Comparison of ENCODE assay signal across 8 cellular contexts in genomic region chr17:43006639-43007551, GRCh38. TPM values are rescaled to one million over a fixed set of nuclear protein-coding genes. Genes with fewer than 3 reads are reported as not detected.
DNase-seq lines count a peak whose midpoint lies in the region; ATAC-seq, FAIRE-seq and TF ChIP-seq lines count a peak whose summit lies in the region.

IFI35 (plus strand) TSS chr17:43006784; CDS start chr17:43006948, 164 bp downstream.

- H2AFZ ChIP-seq in OCI-LY3 (ENCODE audit: low read depth, low read length) = peak within 1 kb of the TSS; percentile 84; the same call in 1 of the 2 replicates
- H2AFZ ChIP-seq in endothelial cell of umbilical vein (ENCODE audit: low read depth, low read length) = peak within 1 kb of the TSS; percentile 85

- no peaks in the 10 kb centered on the region for H3K9me1 ChIP-seq in endothelial cell of umbilical vein (replicated peaks; ENCODE audit: control insufficient read depth, extremely low read depth, insufficient read depth, low read length)

- H3K4me1 ChIP-seq in OCI-LY3 (ENCODE audit: low read length) (peaks cover 7% of the 10 kb centered on the region), endothelial cell of umbilical vein (ENCODE audit: control insufficient read depth, extremely low read depth, insufficient read depth, low read length) (peaks cover 5% of the 10 kb centered on the region), mucosa of descending colon (ENCODE audit: low read depth) (peaks cover 24% of the 10 kb centered on the region)

- H3K36me3 ChIP-seq in OCI-LY3 (replicated peaks; ENCODE audit: low read depth, low read length) (peaks cover 14% of the 10 kb centered on the region), endothelial cell of umbilical vein (ENCODE audit: control insufficient read depth in 2 of 2, extremely low read depth in 1 of 2, insufficient read depth in 2 of 2, low read length in 2 of 2) (peaks cover 7 to 16% of the 10 kb centered on the region in 2 experiments), mucosa of descending colon (ENCODE audit: low read depth) (peaks cover 4% of the 10 kb centered on the region)

- TF ChIP-seq CTCF in OCI-LY3 (IDR thresholded peaks at IDR 0.05; ENCODE audit: low read depth, low read length) (peak; percentile 49), endothelial cell of umbilical vein (IDR thresholded peaks at IDR 0.05; ENCODE audit: extremely low read depth in 1 of 2, insufficient read depth in 1 of 2, low read depth in 1 of 2, low read length in 2 of 2) (peak; percentile 32 to 48), mucosa of descending colon (IDR thresholded peaks at IDR 0.05) (peak; percentile 29)

- ATAC-seq in HG03196 (IDR thresholded peaks at IDR 0.05; ENCODE audit: unreplicated experiment) (peak; percentile 83), mucosa of descending colon (peak; percentile 91)

- CTCF ChIA-PET in endothelial cell of umbilical vein (lab: Charles Lee) = interaction anchor here (0.6 to 2.8 kb wide), 7 partner anchors 9 to 332 kb away, joined by 3 to 23 read pairs (median 6); partner anchors contain the start of genes RPL27 and VAT1

- H3K4me3 ChIP-seq in OCI-LY3 (ENCODE audit: low read length) (peak within 1 kb of the TSS; percentile 80), endothelial cell of umbilical vein (replicated peaks in 1 of 3; ENCODE audit: insufficient read depth in 1 of 3, low read depth in 1 of 3, low read length in 3 of 3) (peak within 1 kb of the TSS; percentile 65 to 77 (median 65)), mucosa of descending colon (peak within 1 kb of the TSS; percentile 39)

- peak within 1 kb of the TSS; percentile 87 for H3K9ac ChIP-seq in OCI-LY3 (ENCODE audit: low read length)
- peak within 1 kb of the TSS; percentile 73 for H3K9ac ChIP-seq in endothelial cell of umbilical vein (replicated peaks; ENCODE audit: extremely low read depth, insufficient read depth, low read length)

- intact Hi-C loops in endothelial cell of umbilical vein (cut with micrococcal nuclease) (loop anchor here (2.0 kb wide), 1 partner anchor 14 kb away; no protein-coding TSS in a partner anchor), mucosa of descending colon (cut with DNase I, micrococcal nuclease) (no loop called here)

- dilution Hi-C loops in endothelial cell of umbilical vein (cut with MboI; ENCODE audit: extremely low pct_ligation_motif_present, low sequenced_read_pairs) = no loop called here

- H3K9me3 ChIP-seq in OCI-LY3 (ENCODE audit: insufficient read depth, low read length) (no peaks in the 10 kb centered on the region), endothelial cell of umbilical vein (replicated peaks; ENCODE audit: control insufficient read depth, insufficient read depth, low read length) (no peaks in the 10 kb centered on the region), mucosa of descending colon (no peaks in the 10 kb centered on the region)

- TSS peak; percentile 10 for BruUV-seq in endothelial cell of umbilical vein (replicated peaks; lab: Mats Ljungman, UMichigan)

- H3K79me2 ChIP-seq in OCI-LY3 (ENCODE audit: low read length) (no peaks in the 10 kb centered on the region), endothelial cell of umbilical vein (ENCODE audit: control insufficient read depth, insufficient read depth, low read length) (peaks cover 3% of the 10 kb centered on the region)

- FAIRE-seq in endothelial cell of umbilical vein (lab: Jason Lieb, UNC) = peak; percentile 86

- H3K27ac ChIP-seq in OCI-LY3 (ENCODE audit: low read length) (peak within 1 kb of the TSS; percentile 71), endothelial cell of umbilical vein (ENCODE audit: insufficient read depth, low read depth, low read length) (peak within 1 kb of the TSS; percentile 53)

- TF ChIP-seq POLR2A in endothelial cell of umbilical vein (IDR thresholded peaks at IDR 0.05; ENCODE audit: low read depth, low read length) = peak; percentile 61

- H3K27me3 ChIP-seq in OCI-LY3 (ENCODE audit: low read depth, low read length) = no peaks in the 10 kb centered on the region
- no peaks in the 10 kb centered on the region for H3K27me3 ChIP-seq in endothelial cell of umbilical vein (ENCODE audit: control insufficient read depth in 2 of 2, insufficient read depth in 2 of 2, low read length in 2 of 2)

- H3K4me2 ChIP-seq in OCI-LY3 (ENCODE audit: low read length) (peak within 1 kb of the TSS; percentile 88), endothelial cell of umbilical vein (ENCODE audit: insufficient read depth, low read length) (peak within 1 kb of the TSS; percentile 81)

- peak; percentile 17 to 61 (median 53) for DNase-seq in NCI-H1417 (lab: John Stamatoyannopoulos, UW)
- DNase-seq in NCI-H1417 treated with DMSO at 0.1 percent for 48 hours (lab: John Stamatoyannopoulos, UW) = no peak
- DNase-seq in activated T-cell treated with anti-CD3 and anti-CD28 coated beads for 1 hour (ENCODE audit: low read depth) = peak; percentile 79
- peak; percentile 90 for DNase-seq in endothelial cell of umbilical vein (ENCODE audit: low read depth, low spot score)
- peak; percentile 92 to 94 (median 93) for DNase-seq in mucosa of descending colon
- peak; percentile 74 to 75 for DNase-seq in stimulated activated CD8-positive, alpha-beta memory T cell treated with anti-CD3 and anti-CD28 coated beads, Interleukin-4, amount 100 ng/mL, for 4 hours (ENCODE audit: low read depth in 2 of 2, low spot score in 1 of 2)

- POLR2A ChIA-PET in endothelial cell of umbilical vein (lab: Charles Lee) = interaction anchor here (0.6 to 1.7 kb wide), 3 partner anchors 9 to 375 kb away, joined by 3 to 5 read pairs (median 4); partner anchors contain the start of gene RPL27

- H4K20me1 ChIP-seq in OCI-LY3 (ENCODE audit: insufficient read depth, low read length) (no peaks in the 10 kb centered on the region), endothelial cell of umbilical vein (replicated peaks; ENCODE audit: control insufficient read depth, extremely low read depth, insufficient read depth, low read length) (no peaks in the 10 kb centered on the region)

TF ChIP-seq in endothelial cell of umbilical vein, 7 proteins besides CTCF, POLR2A, EP300 and RAD21:
- TF ChIP-seq FOS (IDR thresholded peaks at IDR 0.05; ENCODE audit: borderline replicate concordance, insufficient read depth, low read length) (no peak), POLR2AphosphoS5 (IDR thresholded peaks at IDR 0.05; ENCODE audit: insufficient read depth, low read depth, low read length) (peak; percentile 59)

RNA-seq across cellular contexts. Expression of gene IFI35, which starts in this region (rescaled TPM):
- total RNA-seq in endothelial cell of umbilical vein (9.4 and 11.1 TPM in 2 replicates), mucosa of descending colon (10 to 100 TPM; 39.2 to 58.2 (median 39.3) TPM)
- 22.5 and 23.5 TPM in 2 replicates for polyA plus RNA-seq in endothelial cell of umbilical vein
- 17.1 and 17.9 TPM in 2 replicates for polyA plus RNA-seq in endothelial cell of umbilical vein (2011; cell fraction: cytosol; rRNA removed)
- 13.8 and 14.5 TPM in 2 replicates for polyA plus RNA-seq in endothelial cell of umbilical vein (2011; cell fraction: nucleus; rRNA removed)
- polyA plus RNA-seq in endothelial cell of umbilical vein (2012) = 8.8 and 9.0 TPM in 2 replicates
- 11.0 and 11.7 TPM in 2 replicates for polyA minus RNA-seq in endothelial cell of umbilical vein
- polyA minus RNA-seq in endothelial cell of umbilical vein (2011; cell fraction: cytosol; rRNA and poly(A)+ RNA removed) = 11.2 TPM
- polyA minus RNA-seq in endothelial cell of umbilical vein (2011; cell fraction: nucleus; rRNA and poly(A)+ RNA removed) = 4.4 and 5.2 TPM in 2 replicates
